14 cellular contexts compared by ENCODE assay signal in genomic region chr7:55535637-55536016, GRCh38. TPM values are rescaled to one million over a fixed set of nuclear protein-coding genes. Genes with fewer than 3 reads are reported as not detected.
A peak's percentile ranks its signal among the peaks of the same experiment; 100 is the strongest.
DNase-seq lines count a peak whose midpoint lies in the region; ATAC-seq and TF ChIP-seq lines count a peak whose summit lies in the region.
"Had no signal": no experiment of that assay in that cellular context is flagged by ENCODE, and none has a peak within 500 bp of the region (broad histone marks: within the 10 kb centered on the region; RNA-seq: fewer than 3 reads in every experiment).

No MANE protein-coding gene starts in this region.

- H3K27ac Mint-ChIP-seq in activated naive CD4-positive, alpha-beta T cell treated with anti-CD3 and anti-CD28 coated beads for 36 hours: peak overlapping the region; percentile 74
- H3K27ac Mint-ChIP-seq in stimulated activated naive CD8-positive, alpha-beta T cell treated with anti-CD3 and anti-CD28 coated beads, Interleukin-15, amount 100 ng/mL, for 72 hours: peak overlapping the region in 1 of 2 donors; percentile 93
- H3K27ac Mint-ChIP-seq: endodermal cell had no signal

- CTCF ChIA-PET in activated naive CD4-positive, alpha-beta T cell treated with anti-CD3 and anti-CD28 coated beads for 36 hours (lab: Charles Lee): interaction anchor here (0.9 to 1.9 kb wide), 3 partner anchors 10 to 67 kb away, joined by 3 to 10 read pairs (median 3); no protein-coding TSS in a partner anchor
- CTCF ChIA-PET in OCI-LY7 (lab: Charles Lee; ENCODE audit: unreplicated experiment): no interaction called here

- H3K36me3 ChIP-seq in OCI-LY7 (ENCODE audit: insufficient read depth, low read length) (peaks cover 8% of the 10 kb centered on the region), duodenal mucosa (ENCODE audit: control insufficient read depth in 1 of 2, insufficient read depth in 2 of 2, low read length in 2 of 2) (no peaks in the 10 kb centered on the region), ovary (no peaks in the 10 kb centered on the region)
- H3K36me3 ChIP-seq: tibial artery had no signal

- 87 to 94% (median 90%) methylated on average over 5 of the region's 5 CpGs for WGBS in ovary, 3 donors

- no peaks in the 10 kb centered on the region for H3K9me3 ChIP-seq in OCI-LY7 (ENCODE audit: low read length)
- no peaks in the 10 kb centered on the region for H3K9me3 ChIP-seq in duodenal mucosa (ENCODE audit: control insufficient read depth in 1 of 2, low read length in 2 of 2)
- H3K9me3 ChIP-seq in ovary: no peaks in the 10 kb centered on the region
- H3K9me3 ChIP-seq: tibial artery had no signal

- DNase-seq in activated naive CD4-positive, alpha-beta T cell treated with anti-CD3 and anti-CD28 coated beads for 36 hours: no peak
- no peak for DNase-seq in activated naive CD4-positive, alpha-beta T cell treated with anti-CD3 and anti-CD28 coated beads, Interleukin-2, amount 50 U/mL, for 16 hours
- DNase-seq in OCI-LY7 (ENCODE audit: low spot score) (no peak), NCI-H2081 treated with DMSO at 0.1 percent for 48 hours (lab: John Stamatoyannopoulos, UW) (no peak), ovary (no peak)
- no peak for DNase-seq in stimulated activated naive CD8-positive, alpha-beta T cell treated with anti-CD3 and anti-CD28 coated beads, Interleukin-15, amount 100 ng/mL, for 72 hours
- DNase-seq: activated effector memory CD4-positive, alpha-beta T cell treated with anti-CD3 and anti-CD28 coated beads, Interleukin-2, amount 50 U/mL, for 16 hours; DMS53; endodermal cell; NCI-H2171 treated with DMSO at 0.1 percent for 48 hours; tibial artery had no signal

- H3K4me2 ChIP-seq in OCI-LY7 (ENCODE audit: low read length): peak overlapping the region; percentile 90

- H3K4me1 ChIP-seq in OCI-LY7 (ENCODE audit: insufficient read depth, low read length, poor library complexity, severe bottlenecking) (peaks cover 89% of the 10 kb centered on the region), duodenal mucosa (ENCODE audit: control insufficient read depth in 1 of 2, insufficient read depth in 2 of 2, low read length in 2 of 2) (peaks cover 45 to 55% of the 10 kb centered on the region in 2 donors), ovary (ENCODE audit: insufficient read depth) (peaks cover 10% of the 10 kb centered on the region)
- H3K4me1 ChIP-seq: parathyroid adenoma had no signal

- TF ChIP-seq CTCF in OCI-LY7 (conservative IDR thresholded peaks at IDR 0.05; ENCODE audit: low read length): no peak
- no peak for TF ChIP-seq CTCF in ovary (IDR thresholded peaks at IDR 0.05)

- H3K9ac ChIP-seq in duodenal mucosa (ENCODE audit: low read depth in 1 of 2, low read length in 2 of 2): peak overlapping the region in 1 of 2 donors; percentile 40
- H3K9ac ChIP-seq: parathyroid adenoma had no signal

- H3K9me2 ChIP-seq in OCI-LY7 (ENCODE audit: insufficient read depth, low read length): no peaks in the 10 kb centered on the region

- H3K27me3 Mint-ChIP-seq in activated naive CD4-positive, alpha-beta T cell treated with anti-CD3 and anti-CD28 coated beads for 36 hours (ENCODE audit: low read depth): no peaks in the 10 kb centered on the region
- no peaks in the 10 kb centered on the region for H3K27me3 Mint-ChIP-seq in stimulated activated naive CD8-positive, alpha-beta T cell treated with anti-CD3 and anti-CD28 coated beads, Interleukin-15, amount 100 ng/mL, for 72 hours

- H3K4me3 ChIP-seq in OCI-LY7 (ENCODE audit: low read depth, low read length, poor library complexity, severe bottlenecking): peak overlapping the region; percentile 53
- H3K4me3 ChIP-seq in duodenal mucosa (ENCODE audit: low read depth in 1 of 2, low read length in 2 of 2): peak overlapping the region; percentile 8 to 25
- H3K4me3 ChIP-seq in ovary: no peak overlapping the region
- H3K4me3 ChIP-seq: tibial artery had no signal

- intact Hi-C loops in activated naive CD4-positive, alpha-beta T cell treated with anti-CD3 and anti-CD28 coated beads for 36 hours (cut with micrococcal nuclease): loop anchor here (1.0 kb wide), 1 partner anchor 11 kb away; no protein-coding TSS in a partner anchor
- intact Hi-C loops in OCI-LY7 (cut with micrococcal nuclease; ENCODE audit: unreplicated experiment) (loop anchor here (10.0 kb wide), 1 partner anchor 171 kb away; the partner anchor contains the start of gene LANCL2), ovary (cut with DNase I) (no loop called here)

- peaks cover 72% of the 10 kb centered on the region; the same call in 1 of the 2 replicates for H3K79me2 ChIP-seq in OCI-LY7 (ENCODE audit: insufficient read depth, low read depth, low read length)

- no peak for TF ChIP-seq EP300 in ovary (IDR thresholded peaks at IDR 0.05)

- H3K36me3 Mint-ChIP-seq in activated naive CD4-positive, alpha-beta T cell treated with anti-CD3 and anti-CD28 coated beads for 36 hours (ENCODE audit: low read depth): peaks cover 24% of the 10 kb centered on the region

- H3K4me3 Mint-ChIP-seq in activated naive CD4-positive, alpha-beta T cell treated with anti-CD3 and anti-CD28 coated beads for 36 hours: no peak overlapping the region
- H3K4me3 Mint-ChIP-seq in stimulated activated naive CD8-positive, alpha-beta T cell treated with anti-CD3 and anti-CD28 coated beads, Interleukin-15, amount 100 ng/mL, for 72 hours: peak overlapping the region; percentile 77 to 81
- H3K4me3 Mint-ChIP-seq: endodermal cell had no signal

- POLR2A ChIA-PET in OCI-LY7 (lab: Charles Lee): interaction anchor here (0.7 to 4.3 kb wide), 5 partner anchors 10 to 67 kb away, joined by 3 to 15 read pairs (median 3); no protein-coding TSS in a partner anchor

- peaks cover 4% of the 10 kb centered on the region; the same call in 1 of the 2 replicates for H4K20me1 ChIP-seq in OCI-LY7 (ENCODE audit: insufficient read depth, low read length)

- H3K4me1 Mint-ChIP-seq in activated naive CD4-positive, alpha-beta T cell treated with anti-CD3 and anti-CD28 coated beads for 36 hours (ENCODE audit: low read depth): peaks cover 95% of the 10 kb centered on the region
- H3K4me1 Mint-ChIP-seq in stimulated activated naive CD8-positive, alpha-beta T cell treated with anti-CD3 and anti-CD28 coated beads, Interleukin-15, amount 100 ng/mL, for 72 hours: peaks cover 90% of the 10 kb centered on the region

- no TSS peak for BruUV-seq in OCI-LY7 (replicated peaks; lab: Mats Ljungman, UMichigan)

- H3K27me3 ChIP-seq in duodenal mucosa (ENCODE audit: control insufficient read depth in 1 of 2, insufficient read depth in 2 of 2, low read length in 2 of 2): no peaks in the 10 kb centered on the region
- H3K27me3 ChIP-seq in ovary: no peaks in the 10 kb centered on the region
- H3K27me3 ChIP-seq: tibial artery had no signal

- H3K27ac ChIP-seq in OCI-LY7 (ENCODE audit: low read depth, low read length, poor library complexity, severe bottlenecking) (peak overlapping the region; percentile 100), duodenal mucosa (ENCODE audit: low read depth, low read length) (peak overlapping the region; percentile 17), ovary (no peak overlapping the region)
- H3K27ac ChIP-seq: parathyroid adenoma had no signal

- no peak for ATAC-seq in stimulated activated naive CD8-positive, alpha-beta T cell treated with anti-CD3 and anti-CD28 coated beads, Interleukin-15, amount 100 ng/mL, for 72 hours
- ATAC-seq in HG02678 (IDR thresholded peaks at IDR 0.05; ENCODE audit: unreplicated experiment): no peak

- H2AFZ ChIP-seq in OCI-LY7 (ENCODE audit: low read length): no peak overlapping the region
- H2AFZ ChIP-seq: parathyroid adenoma had no signal

- H3K9me3 Mint-ChIP-seq in activated naive CD4-positive, alpha-beta T cell treated with anti-CD3 and anti-CD28 coated beads for 36 hours: no peaks in the 10 kb centered on the region
- no peaks in the 10 kb centered on the region for H3K9me3 Mint-ChIP-seq in stimulated activated naive CD8-positive, alpha-beta T cell treated with anti-CD3 and anti-CD28 coated beads, Interleukin-15, amount 100 ng/mL, for 72 hours
- H3K9me3 Mint-ChIP-seq: endodermal cell had no signal

- TF ChIP-seq POLR2A in ovary (IDR thresholded peaks at IDR 0.05): no peak

RNA-seq across cellular contexts. Expression of gene VOPP1, which starts 36.7 kb away (rescaled TPM):
- total RNA-seq in activated naive CD4-positive, alpha-beta T cell treated with anti-CD3 and anti-CD28 coated beads for 36 hours: 100 to 1,000 TPM; 100 to 102 TPM
- total RNA-seq in OCI-LY7 (2014; rRNA removed; shearing (Covaris generic)): 66.9 and 68.8 TPM in 2 replicates
- total RNA-seq in OCI-LY7 (2022) (72.1 and 73.9 TPM in 2 replicates), ovary (10 to 100 TPM; 28.0 to 52.1 (median 48.9) TPM)
- polyA plus RNA-seq in ovary: 10 to 100 TPM; 33.9 to 44.0 TPM

Comparison
In these comparisons a context has a peak if more than half of its experiments do, and no peak if none do; other contexts are left out.
1. H3K27ac ChIP-seq: peak in OCI-LY7 (single experiment) and duodenal mucosa (single experiment); none in ovary (0 of 2).
2. intact Hi-C loops: an anchor here in activated naive CD4-positive, alpha-beta T cell treated with anti-CD3 and anti-CD28 coated beads for 36 hours (1.0 kb wide) and OCI-LY7 (10.0 kb wide); none called in ovary.